In genomic region chr6:33957391-33958207, GRCh38 we compare ENCODE assay signal across 14 cellular contexts.
A peak's percentile ranks its signal among the peaks of the same experiment; 100 is the strongest.
DNase-seq lines count a peak whose midpoint lies in the region; TF ChIP-seq lines count a peak whose summit lies in the region.
"Had no signal": no experiment of that assay in that cellular context is flagged by ENCODE, and none has a peak within 500 bp of the region (broad histone marks: within the 10 kb centered on the region; RNA-seq: fewer than 3 reads in every experiment).

No MANE protein-coding gene starts in this region.

- H3K27ac ChIP-seq in RWPE1, result no peak overlapping the region
- H3K27ac ChIP-seq: A549, C4-2B had no signal

- TF ChIP-seq RAD21 in Ishikawa (IDR thresholded peaks at IDR 0.05; ENCODE audit: low read depth), result peak; percentile 22; the same call in 1 of the 2 replicates

- CTCF ChIA-PET in RWPE1 (lab: Yijun Ruan, JAX), result interaction anchor here (0.6 to 1.1 kb wide), 5 partner anchors 8 to 192 kb away, joined by 3 read pairs; no protein-coding TSS in a partner anchor

- no peak for TF ChIP-seq CTCF in RWPE1 (conservative IDR thresholded peaks at IDR 0.05; ENCODE audit: low read depth)

- no peak for TF ChIP-seq EP300 in Ishikawa (IDR thresholded peaks at IDR 0.05; ENCODE audit: borderline replicate concordance)

- DNase-seq in activated effector memory CD4-positive, alpha-beta T cell treated with anti-CD3 and anti-CD28 coated beads, Interleukin-2, amount 50 U/mL, for 16 hours, result peak; percentile 38
- DNase-seq in activated effector memory CD4-positive, alpha-beta T cell treated with Interleukin-2 at 50 U/mL for 16 hours, result no peak
- DNase-seq in dedifferentiated amniotic fluid mesenchymal stem cell (ENCODE audit: extremely low spot score), result peak; percentile 13
- DNase-seq in putamen (ENCODE audit: low spot score), result peak; percentile 29
- no peak for DNase-seq in GM03348 (ENCODE audit: low spot score)
- no peak for DNase-seq in activated CD8-positive, alpha-beta memory T cell treated with anti-CD3 and anti-CD28 coated beads, Interleukin-2, amount 50 U/mL, for 48 hours
- DNase-seq in RWPE1 (ENCODE audit: low spot score), result no peak
- DNase-seq: MM.1S, NCI-H2081 treated with DMSO at 0.1 percent for 48 hours, NCI-H2227 treated with DMSO at 0.1 percent for 48 hours, SIG-M5 had no signal

- POLR2A ChIA-PET in RWPE1 (lab: Yijun Ruan, JAX; ENCODE audit: low non-redundant PET), result no interaction called here

TF ChIP-seq in Ishikawa, 13 proteins besides CTCF, POLR2A, EP300 and RAD21:
- TF ChIP-seq YY1 (IDR thresholded peaks at IDR 0.05; ENCODE audit: low read depth) (no peak), TCF12 (IDR thresholded peaks at IDR 0.05; ENCODE audit: low read depth) (no peak), MAX (IDR thresholded peaks at IDR 0.05) (no peak), USF1 (IDR thresholded peaks at IDR 0.05) (no peak), ZBTB7A (IDR thresholded peaks at IDR 0.05; ENCODE audit: low read depth) (no peak), CEBPB (IDR thresholded peaks at IDR 0.05) (no peak), NFIC (IDR thresholded peaks at IDR 0.05) (no peak), CREB1 (IDR thresholded peaks at IDR 0.05; ENCODE audit: low read depth) (no peak), TAF1 (IDR thresholded peaks at IDR 0.05; ENCODE audit: low read depth) (no peak), EGR1 (IDR thresholded peaks at IDR 0.05) (no peak), TEAD4 (IDR thresholded peaks at IDR 0.05) (no peak), FOXM1 (IDR thresholded peaks at IDR 0.05; ENCODE audit: borderline replicate concordance, low read depth) (no peak)

Comparison
In these comparisons a context has a peak if more than half of its experiments do, and no peak if none do; other contexts are left out.
1. DNase-seq: peak in activated effector memory CD4-positive, alpha-beta T cell treated with anti-CD3 and anti-CD28 coated beads, Interleukin-2, amount 50 U/mL, for 16 hours (single experiment), dedifferentiated amniotic fluid mesenchymal stem cell (single experiment) and putamen (single experiment); none in activated effector memory CD4-positive, alpha-beta T cell treated with Interleukin-2 at 50 U/mL for 16 hours (single experiment), GM03348 (single experiment), activated CD8-positive, alpha-beta memory T cell treated with anti-CD3 and anti-CD28 coated beads, Interleukin-2, amount 50 U/mL, for 48 hours (single experiment) and RWPE1 (single experiment).